In genomic region chr7:50267525-50268041, GRCh38 we compare ENCODE assay signal across 19 cellular contexts. TPM values are rescaled to one million over a fixed set of nuclear protein-coding genes. Genes with fewer than 3 reads are reported as not detected.
A peak's percentile ranks its signal among the peaks of the same experiment; 100 is the strongest.
DNase-seq lines count a peak whose midpoint lies in the region; ATAC-seq, FAIRE-seq and TF ChIP-seq lines count a peak whose summit lies in the region.
"Had no signal": no experiment of that assay in that cellular context is flagged by ENCODE, and none has a peak within 500 bp of the region (broad histone marks: within the 10 kb centered on the region; RNA-seq: fewer than 3 reads in every experiment).

No MANE protein-coding gene starts in this region.

- H3K9me3 ChIP-seq in CD4-positive, alpha-beta T cell (ENCODE audit: control insufficient read depth, low read length): no peaks in the 10 kb centered on the region
- H3K9me3 ChIP-seq: mucosa of descending colon, SJSA1 had no signal

- H3K9ac ChIP-seq in KMS-11: no peak overlapping the region

- no peak for ATAC-seq in CD4-positive, alpha-beta T cell (ENCODE audit: poor library complexity)
- no peak for ATAC-seq in activated T-cell treated with anti-CD3 and anti-CD28 coated beads, Interleukin-2, amount 50 U/mL, for 4 hours
- ATAC-seq in naive thymus-derived CD8-positive, alpha-beta T cell: no peak

- H3K4me3 ChIP-seq in KMS-11 (IDR thresholded peaks at IDR 0.05; ENCODE audit: insufficient read depth, low read depth, low read length): no peak overlapping the region
- H3K4me3 ChIP-seq: GM23338, mucosa of descending colon, SJSA1 had no signal

- H3K27me3 ChIP-seq in CD4-positive, alpha-beta T cell (ENCODE audit: control insufficient read depth, insufficient read depth, low read length): no peaks in the 10 kb centered on the region
- H3K27me3 ChIP-seq in KMS-11 (ENCODE audit: insufficient read depth, low read depth): no peaks in the 10 kb centered on the region
- H3K27me3 ChIP-seq: SJSA1 had no signal

- intact Hi-C loops in CD4-positive, alpha-beta T cell (cut with DNase I, micrococcal nuclease): loop anchor here in 1 of 2 experiments (1.0 to 5.0 kb wide), 7 partner anchors 13 to 125 kb away; no protein-coding TSS in a partner anchor
- intact Hi-C loops in posterior cingulate gyrus (cut with DNase I): no loop called here

- H2AFZ ChIP-seq in KMS-11 (ENCODE audit: low read depth): 0 out of 2 replicates have a peak overlapping the region, but pooled peaks have one; percentile 22

- no peaks in the 10 kb centered on the region for H3K9me3 Mint-ChIP-seq in CD4-positive, alpha-beta T cell
- no peaks in the 10 kb centered on the region for H3K9me3 Mint-ChIP-seq in activated T-cell treated with anti-CD3 and anti-CD28 coated beads, Interleukin-2, amount 50 U/mL, for 4 hours
- peaks cover 0 to 7% (median 0%) of the 10 kb centered on the region in 9 donors for H3K9me3 Mint-ChIP-seq in naive thymus-derived CD8-positive, alpha-beta T cell

- no peaks in the 10 kb centered on the region for H3K36me3 ChIP-seq in KMS-11 (ENCODE audit: insufficient read depth)
- H3K36me3 ChIP-seq: SJSA1 had no signal

- H3K27me3 Mint-ChIP-seq in CD4-positive, alpha-beta T cell: no peaks in the 10 kb centered on the region
- H3K27me3 Mint-ChIP-seq in activated T-cell treated with anti-CD3 and anti-CD28 coated beads, Interleukin-2, amount 50 U/mL, for 4 hours (ENCODE audit: low read depth): no peaks in the 10 kb centered on the region
- no peaks in the 10 kb centered on the region for H3K27me3 Mint-ChIP-seq in naive thymus-derived CD8-positive, alpha-beta T cell

- H3K27ac ChIP-seq in CD4-positive, alpha-beta T cell (ENCODE audit: low read depth, low read length): peak overlapping the region; percentile 82
- no peak overlapping the region for H3K27ac ChIP-seq in KMS-11
- H3K27ac ChIP-seq: SJSA1, VCaP had no signal

- H3K4me1 ChIP-seq in KMS-11 (ENCODE audit: low read depth, poor library complexity, severe bottlenecking): peaks cover 30% of the 10 kb centered on the region
- H3K4me1 ChIP-seq: SJSA1 had no signal

- no peaks in the 10 kb centered on the region for H4K20me1 ChIP-seq in KMS-11 (ENCODE audit: insufficient read depth)

- peak overlapping the region; percentile 90 for H3K27ac Mint-ChIP-seq in CD4-positive, alpha-beta T cell
- H3K27ac Mint-ChIP-seq in naive thymus-derived CD8-positive, alpha-beta T cell: peak overlapping the region; percentile 88 to 99 (median 96)
- H3K27ac Mint-ChIP-seq: GM23338, progenitor cell of endocrine pancreas had no signal

- TF ChIP-seq CTCF in CD4-positive, alpha-beta T cell (IDR thresholded peaks at IDR 0.05): no peak
- TF ChIP-seq CTCF in KMS-11 (conservative IDR thresholded peaks at IDR 0.05; ENCODE audit: low read depth, low read length): no peak

- CTCF ChIA-PET in CD4-positive, alpha-beta T cell (lab: Charles Lee): interaction anchor here (0.6 to 1.9 kb wide), 7 partner anchors 14 to 125 kb away, joined by 3 to 6 read pairs (median 3); no protein-coding TSS in a partner anchor

- H3K4me1 Mint-ChIP-seq in CD4-positive, alpha-beta T cell (ENCODE audit: low read depth): peaks cover 96% of the 10 kb centered on the region
- peaks cover 95% of the 10 kb centered on the region for H3K4me1 Mint-ChIP-seq in activated T-cell treated with anti-CD3 and anti-CD28 coated beads, Interleukin-2, amount 50 U/mL, for 4 hours (ENCODE audit: low read depth)
- peaks cover 55 to 98% (median 88%) of the 10 kb centered on the region in 4 donors for H3K4me1 Mint-ChIP-seq in naive thymus-derived CD8-positive, alpha-beta T cell

- no peak for TF ChIP-seq POLR2A in GM12892 (IDR thresholded peaks at IDR 0.05; ENCODE audit: low read depth, low read length)

- no peak for DNase-seq in CD4-positive, alpha-beta T cell
- no peak for DNase-seq in activated T-cell treated with anti-CD3 and anti-CD28 coated beads, Interleukin-2, amount 50 U/mL, for 4 hours
- DNase-seq in naive thymus-derived CD8-positive, alpha-beta T cell: peak in 1 of 10 donors; percentile 60
- DNase-seq in COR-L47 (lab: John Stamatoyannopoulos, UW) (no peak), posterior cingulate gyrus (no peak), GM12892 (ENCODE audit: insufficient read length) (no peak), ecto neural progenitor cell (ENCODE audit: low spot score) (no peak)
- DNase-seq: islet precursor cell, NCI-H2029 treated with DMSO at 0.1 percent for 48 hours, NCI-H82 had no signal

- POLR2A ChIA-PET in CD4-positive, alpha-beta T cell (lab: Charles Lee): interaction anchor here (0.7 to 16.3 kb wide), 33 partner anchors 9 to 198 kb away, joined by 3 to 350 read pairs (median 7); partner anchors contain the start of gene IKZF1
- POLR2A ChIA-PET in naive thymus-derived CD8-positive, alpha-beta T cell (lab: Charles Lee): interaction anchor here (0.9 to 7.1 kb wide), 24 partner anchors 7 to 125 kb away, joined by 3 to 295 read pairs (median 15); partner anchors contain the start of gene IKZF1

- FAIRE-seq in GM12892 (lab: Jason Lieb, UNC): no peak
- FAIRE-seq: endothelial cell of umbilical vein had no signal

- no peaks in the 10 kb centered on the region for H3K36me3 Mint-ChIP-seq in CD4-positive, alpha-beta T cell (ENCODE audit: low read depth)
- H3K36me3 Mint-ChIP-seq in activated T-cell treated with anti-CD3 and anti-CD28 coated beads, Interleukin-2, amount 50 U/mL, for 4 hours (ENCODE audit: insufficient read depth): no peaks in the 10 kb centered on the region
- peaks cover 0 to 4% (median 0%) of the 10 kb centered on the region in 3 donors for H3K36me3 Mint-ChIP-seq in naive thymus-derived CD8-positive, alpha-beta T cell

- H3K4me3 Mint-ChIP-seq in CD4-positive, alpha-beta T cell: peak overlapping the region; percentile 69
- peak overlapping the region; percentile 69 for H3K4me3 Mint-ChIP-seq in activated T-cell treated with anti-CD3 and anti-CD28 coated beads, Interleukin-2, amount 50 U/mL, for 4 hours
- H3K4me3 Mint-ChIP-seq in naive thymus-derived CD8-positive, alpha-beta T cell: peak overlapping the region; percentile 77 to 91 (median 86)
- H3K4me3 Mint-ChIP-seq: GM23338 had no signal

- 0 out of 2 replicates have a peak overlapping the region, but pooled peaks have one; percentile 8 for H3K4me2 ChIP-seq in KMS-11

- no peaks in the 10 kb centered on the region for H3K79me2 ChIP-seq in KMS-11 (ENCODE audit: insufficient read depth, low read depth)

RNA-seq across cellular contexts. Expression of gene IKZF1, which starts 36.9 kb away (rescaled TPM):
- 100 to 1,000 TPM; 297 to 300 TPM for total RNA-seq in CD4-positive, alpha-beta T cell
- total RNA-seq in activated T-cell treated with anti-CD3 and anti-CD28 coated beads, Interleukin-2, amount 50 U/mL, for 4 hours: 100 to 1,000 TPM; 168 to 229 (median 228) TPM
- 100 to 1,000 TPM; 416 to 435 TPM for total RNA-seq in naive thymus-derived CD8-positive, alpha-beta T cell
- 100 to 1,000 TPM; 145 to 257 (median 209) TPM for polyA plus RNA-seq in naive thymus-derived CD8-positive, alpha-beta T cell
- 25.1 TPM for polyA plus RNA-seq in GM12892 (2012; ENCODE audit: missing spikeins)
- total RNA-seq: glomerular endothelial cell, SJSA1 had no signal
- polyA plus RNA-seq: BJ had no signal
